2 cellular contexts compared by ENCODE assay signal in genomic region chr1:15885701-15886612, GRCh38.
TF ChIP-seq lines count a peak whose summit lies in the region.

No MANE protein-coding gene starts in this region.

TF ChIP-seq in Ishikawa, 13 proteins besides CTCF, POLR2A, EP300 and RAD21 (continued from another document):
- TF ChIP-seq TAF1 (IDR thresholded peaks at IDR 0.05; ENCODE audit: low read depth): no peak
- no peak for TF ChIP-seq USF1 (IDR thresholded peaks at IDR 0.05)
- peak; percentile 74 for TF ChIP-seq CEBPB (IDR thresholded peaks at IDR 0.05)
- no peak for TF ChIP-seq REST (IDR thresholded peaks at IDR 0.05; ENCODE audit: low read depth)
- TF ChIP-seq NFIC (IDR thresholded peaks at IDR 0.05): peak; percentile 83
- TF ChIP-seq FOXM1 (IDR thresholded peaks at IDR 0.05; ENCODE audit: borderline replicate concordance, low read depth): 0 out of 2 replicates have a peak, but pooled peaks have one; percentile 9
- TF ChIP-seq TCF12 (IDR thresholded peaks at IDR 0.05; ENCODE audit: low read depth): no peak; the same call in 1 of the 2 replicates
- TF ChIP-seq CREB1 (IDR thresholded peaks at IDR 0.05; ENCODE audit: low read depth): no peak

TF ChIP-seq in GM12878, 131 proteins besides CTCF, POLR2A, EP300 and RAD21 (continued from another document):
- TF ChIP-seq ZBTB40 (IDR thresholded peaks at IDR 0.05; ENCODE audit: borderline replicate concordance) (peak; percentile 54; the same call in 1 of the 2 replicates), POLR2AphosphoS5 (IDR thresholded peaks at IDR 0.05; ENCODE audit: low read length) (peak; percentile 66; the same call in 1 of the 2 replicates), SMAD1 (IDR thresholded peaks at IDR 0.05; ENCODE audit: low read depth, partially characterized antibody) (peak; percentile 46), IKZF2 (IDR thresholded peaks at IDR 0.05) (peak; percentile 55 to 69; a peak in 3 of 4 replicates)
